8 cellular contexts compared by ENCODE assay signal in genomic region chr3:93973160-93974126, GRCh38. TPM values are rescaled to one million over a fixed set of nuclear protein-coding genes. Genes with fewer than 3 reads are reported as not detected.
DNase-seq lines count a peak whose midpoint lies in the region; ATAC-seq and TF ChIP-seq lines count a peak whose summit lies in the region.

Gene PROS1 (minus strand): TSS chr3:93973896. CDS start chr3:93973749, 147 bp downstream.

- peak; percentile 83 for DNase-seq in GM23338 (ENCODE audit: low spot score)
- DNase-seq in SK-N-DZ (ENCODE audit: low spot score) = peak; percentile 83
- DNase-seq in adipocyte (ENCODE audit: low read depth) = peak; percentile 91
- DNase-seq in Right ventricle myocardium inferior (ENCODE audit: missing footprints) = peak; percentile 90
- peak; percentile 31 for DNase-seq in non-pigmented ciliary epithelial cell (ENCODE audit: low read depth)
- peak; percentile 71 to 86 for DNase-seq in tibial nerve (ENCODE audit: low spot score in 2 of 2)

- H3K27me3 Mint-ChIP-seq in GM23338 (ENCODE audit: insufficient read depth, low read depth, poor library complexity) = peaks cover 15% of the 10 kb centered on the region

- ATAC-seq in GM23338 (peak; percentile 97), Right ventricle myocardium inferior (peak; percentile 98)

- H3K4me3 Mint-ChIP-seq in GM23338 = peak within 1 kb of the TSS; percentile 78

- H2AFZ ChIP-seq in GM23338 (peak within 1 kb of the TSS; percentile 100), KMS-11 (ENCODE audit: low read depth) (peak within 1 kb of the TSS; percentile 99)

- H3K9me2 ChIP-seq in DOHH2 (replicated peaks; ENCODE audit: control insufficient read depth, low read length) = no peaks in the 10 kb centered on the region
- H3K9me2 ChIP-seq in GM23338 (ENCODE audit: insufficient read depth) = no peaks in the 10 kb centered on the region

- H3K4me1 ChIP-seq in DOHH2 (ENCODE audit: control insufficient read depth, low read length) = peaks cover 11% of the 10 kb centered on the region
- peaks cover 6% of the 10 kb centered on the region for H3K4me1 ChIP-seq in GM23338 (ENCODE audit: insufficient read depth)
- H3K4me1 ChIP-seq in KMS-11 (ENCODE audit: low read depth, poor library complexity, severe bottlenecking) = peaks cover 15% of the 10 kb centered on the region
- H3K4me1 ChIP-seq in adipocyte (ENCODE audit: control insufficient read depth, insufficient read depth, low read length) = peaks cover 31% of the 10 kb centered on the region
- peaks cover 0 to 54% (median 6%) of the 10 kb centered on the region in 4 donors for H3K4me1 ChIP-seq in tibial nerve

- H3K4me3 ChIP-seq in DOHH2 (ENCODE audit: low read length) (peak within 1 kb of the TSS; percentile 68), GM23338 (peak within 1 kb of the TSS; percentile 79), KMS-11 (IDR thresholded peaks at IDR 0.05; ENCODE audit: insufficient read depth, low read depth, low read length) (peak within 1 kb of the TSS; percentile 84), adipocyte (ENCODE audit: low read length) (peak within 1 kb of the TSS; percentile 89), tibial nerve (peak within 1 kb of the TSS; percentile 52 to 76 (median 57))

- H3K36me3 Mint-ChIP-seq in GM23338 (ENCODE audit: low read depth) = no peaks in the 10 kb centered on the region

- peak; percentile 27 for TF ChIP-seq CTCF in DOHH2 (IDR thresholded peaks at IDR 0.05; ENCODE audit: low read depth, low read length, poor library complexity, severe bottlenecking)
- TF ChIP-seq CTCF in GM23338 (conservative IDR thresholded peaks at IDR 0.05; ENCODE audit: low read depth in 2 of 2) = no peak
- TF ChIP-seq CTCF in KMS-11 (conservative IDR thresholded peaks at IDR 0.05; ENCODE audit: low read depth, low read length) = no peak
- TF ChIP-seq CTCF in tibial nerve (IDR thresholded peaks at IDR 0.05) = peak in 1 of 5 experiments; percentile 34

- H3K36me3 ChIP-seq in DOHH2 (ENCODE audit: control insufficient read depth, low read length) = no peaks in the 10 kb centered on the region
- H3K36me3 ChIP-seq in GM23338 (ENCODE audit: insufficient read depth) = no peaks in the 10 kb centered on the region
- H3K36me3 ChIP-seq in KMS-11 (ENCODE audit: insufficient read depth) = no peaks in the 10 kb centered on the region
- no peaks in the 10 kb centered on the region for H3K36me3 ChIP-seq in adipocyte (ENCODE audit: control insufficient read depth, insufficient read depth, low read length, severe bottlenecking)
- no peaks in the 10 kb centered on the region for H3K36me3 ChIP-seq in tibial nerve

- H3K9ac ChIP-seq in KMS-11 (peak within 1 kb of the TSS; percentile 63), adipocyte (ENCODE audit: low read length) (peak within 1 kb of the TSS; percentile 91)

- intact Hi-C loops in Right ventricle myocardium inferior (cut with DNase I) = no loop called here

- H3K9me3 Mint-ChIP-seq in GM23338 = no peaks in the 10 kb centered on the region; the same call in 2 of the 3 replicates

- H3K27me3 ChIP-seq in DOHH2 (ENCODE audit: control insufficient read depth, low read length) (peaks cover 11% of the 10 kb centered on the region), GM23338 (ENCODE audit: insufficient read depth) (peaks cover 25% of the 10 kb centered on the region), KMS-11 (ENCODE audit: insufficient read depth, low read depth) (no peaks in the 10 kb centered on the region), adipocyte (replicated peaks; ENCODE audit: control insufficient read depth, insufficient read depth, low read length) (no peaks in the 10 kb centered on the region), tibial nerve (no peaks in the 10 kb centered on the region)

- H4K20me1 ChIP-seq in DOHH2 (ENCODE audit: control insufficient read depth, insufficient read depth, low read depth, low read length) (no peaks in the 10 kb centered on the region), GM23338 (replicated peaks; ENCODE audit: insufficient read depth) (no peaks in the 10 kb centered on the region), KMS-11 (ENCODE audit: insufficient read depth) (no peaks in the 10 kb centered on the region)

- TF ChIP-seq POLR2A in tibial nerve (IDR thresholded peaks at IDR 0.05) = peak; percentile 46 to 58

- no peak within 1 kb of the TSS for H3K27ac Mint-ChIP-seq in GM23338

- no peaks in the 10 kb centered on the region for H3K9me3 ChIP-seq in DOHH2 (ENCODE audit: control insufficient read depth, insufficient read depth, low read length)
- no peaks in the 10 kb centered on the region for H3K9me3 ChIP-seq in adipocyte (ENCODE audit: control insufficient read depth, low read length)
- H3K9me3 ChIP-seq in tibial nerve = no peaks in the 10 kb centered on the region

- H3K27ac ChIP-seq in DOHH2 (ENCODE audit: low read depth, low read length) = no peak within 1 kb of the TSS
- peak within 1 kb of the TSS; percentile 76; the same call in 1 of the 2 replicates for H3K27ac ChIP-seq in GM23338 (ENCODE audit: low read depth)
- peak within 1 kb of the TSS; percentile 44; the same call in 1 of the 2 replicates for H3K27ac ChIP-seq in KMS-11
- H3K27ac ChIP-seq in tibial nerve = peak within 1 kb of the TSS; percentile 78 to 98 (median 90)

- peaks cover 8% of the 10 kb centered on the region; the same call in 1 of the 2 replicates for H3F3A ChIP-seq in DOHH2 (ENCODE audit: control insufficient read depth, insufficient read depth)
- H3F3A ChIP-seq in GM23338 (replicated peaks; ENCODE audit: low read depth) = 0 out of 2 replicates have a peak, but pooled peaks cover 8% of the 10 kb centered on the region

- peaks cover 6% of the 10 kb centered on the region for H3K4me1 Mint-ChIP-seq in GM23338

- 1 to 2% methylated on average over 24 to 34 of the region's 53 CpGs for WGBS in tibial nerve, 2 donors

- H3K79me2 ChIP-seq in DOHH2 (ENCODE audit: control insufficient read depth, low read length) = no peaks in the 10 kb centered on the region
- H3K79me2 ChIP-seq in GM23338 (replicated peaks; ENCODE audit: insufficient read depth) = no peaks in the 10 kb centered on the region
- H3K79me2 ChIP-seq in KMS-11 (ENCODE audit: insufficient read depth, low read depth) = no peaks in the 10 kb centered on the region

- peak within 1 kb of the TSS; percentile 72 for H3K4me2 ChIP-seq in DOHH2 (ENCODE audit: low read length)
- H3K4me2 ChIP-seq in GM23338 = peak within 1 kb of the TSS; percentile 83
- peak within 1 kb of the TSS; percentile 85 for H3K4me2 ChIP-seq in KMS-11

- peak in 1 of 2 donors; percentile 83 for TF ChIP-seq EP300 in tibial nerve (IDR thresholded peaks at IDR 0.05)

TF ChIP-seq in GM23338, 12 proteins besides CTCF, POLR2A, EP300 and RAD21 (continues in another document):
- TF ChIP-seq POLR2AphosphoS5 (IDR thresholded peaks at IDR 0.05; ENCODE audit: low read depth) (0 out of 2 replicates have a peak, but pooled peaks have one; percentile 16), ETS1 (IDR thresholded peaks at IDR 0.05) (no peak), JUNB (IDR thresholded peaks at IDR 0.05; ENCODE audit: unreplicated experiment) (no peak)

RNA-seq across cellular contexts. Expression of gene PROS1, which starts in this region (rescaled TPM):
- 2.5 and 4.1 TPM in 2 replicates for total RNA-seq in GM23338 (2014; rRNA removed; shearing (Covaris generic))
- 1.1 and 1.8 TPM in 2 replicates for polyA plus RNA-seq in GM23338 (2016; fragmentation: Nextera tagmentation; extraction: Ambion mirVana)
- polyA plus RNA-seq in SK-N-DZ (2014; cell fraction: cytosol; rRNA removed) = 10.2 and 11.0 TPM in 2 replicates
- polyA plus RNA-seq in SK-N-DZ (2014; cell fraction: nucleus; rRNA removed) = 6.4 and 10.7 TPM in 2 replicates
- 23.1 TPM for total RNA-seq in Right ventricle myocardium inferior
- 100 to 1,000 TPM; 179 to 416 (median 314) TPM for total RNA-seq in tibial nerve

Comparison
In these comparisons a context has a peak if more than half of its experiments do, and no peak if none do; other contexts are left out.
1. DNase-seq: peak in every context shown above with its lines; median percentile 91 in adipocyte; 90 in Right ventricle myocardium inferior; 83 in GM23338; 83 in SK-N-DZ; 78 in tibial nerve; 31 in non-pigmented ciliary epithelial cell.